ENCODE assay signal across 1 cellular context in genomic region chr6:43772571-43773049, GRCh38.
TF ChIP-seq lines count a peak whose summit lies in the region.

No MANE protein-coding gene starts in this region.

TF ChIP-seq in SK-N-SH treated with all-trans-retinoic acid at 6 μM for 48 hours, 23 proteins besides CTCF, POLR2A, EP300 and RAD21 (continued from another document):
- TF ChIP-seq ZFP30 (CRISPR knock-in tag; IDR thresholded peaks at IDR 0.05) = no peak
- no peak for TF ChIP-seq CSRNP3 (CRISPR knock-in tag; IDR thresholded peaks at IDR 0.05)
- TF ChIP-seq RARB (CRISPR knock-in tag; IDR thresholded peaks at IDR 0.05) = no peak
- no peak for TF ChIP-seq ESRRG (CRISPR knock-in tag; IDR thresholded peaks at IDR 0.05)
- no peak for TF ChIP-seq CSDC2 (CRISPR knock-in tag; IDR thresholded peaks at IDR 0.05)
- no peak for TF ChIP-seq ZNF565 (CRISPR knock-in tag; conservative IDR thresholded peaks at IDR 0.05; ENCODE audit: low read depth)
- no peak for TF ChIP-seq TOX (CRISPR knock-in tag; IDR thresholded peaks at IDR 0.05; ENCODE audit: borderline replicate concordance)
